8 cellular contexts compared by ENCODE assay signal in genomic region chr5:10863763-10864383, GRCh38.
DNase-seq lines count a peak whose midpoint lies in the region; ATAC-seq and TF ChIP-seq lines count a peak whose summit lies in the region.

No MANE protein-coding gene starts in this region.

- H3K27me3 ChIP-seq in BE2C: peaks cover 13% of the 10 kb centered on the region

- peak; percentile 80 for ATAC-seq in GM18870 (IDR thresholded peaks at IDR 0.05; ENCODE audit: unreplicated experiment)
- ATAC-seq in HG03060 (IDR thresholded peaks at IDR 0.05; ENCODE audit: low read depth, unreplicated experiment): peak; percentile 77

- DNase-seq in BE2C: peak; percentile 56
- peak; percentile 19 for DNase-seq in NCI-H774 (lab: John Stamatoyannopoulos, UW)
- peak; percentile 87 for DNase-seq in activated CD8-positive, alpha-beta memory T cell treated with anti-CD3 and anti-CD28 coated beads, Interleukin-2, amount 50 U/mL, for 48 hours
- DNase-seq in fibroblast of gingiva (ENCODE audit: low read depth): peak; percentile 7
- DNase-seq in nucleus accumbens (lab: John Stamatoyannopoulos, UW): peak in 29 of 56 donors; percentile 4 to 49 (median 19)
- no peak for DNase-seq in NCI-H510A (lab: John Stamatoyannopoulos, UW)

- H3K4me1 ChIP-seq in BE2C: no peaks in the 10 kb centered on the region

- peak; percentile 94 for TF ChIP-seq CTCF in BE2C (IDR thresholded peaks at IDR 0.05; ENCODE audit: low read depth, low read length)

- no peak overlapping the region for H3K4me3 ChIP-seq in BE2C (ENCODE audit: low read depth, low read length)

- H3K36me3 ChIP-seq in BE2C: no peaks in the 10 kb centered on the region

- no peaks in the 10 kb centered on the region for H3K9me3 ChIP-seq in BE2C
